8 cellular contexts compared by ENCODE assay signal in genomic region chr20:58237318-58238182, GRCh38. TPM values are rescaled to one million over a fixed set of nuclear protein-coding genes. Genes with fewer than 3 reads are reported as not detected.
A peak's percentile ranks its signal among the peaks of the same experiment; 100 is the strongest.
DNase-seq lines count a peak whose midpoint lies in the region; ATAC-seq and TF ChIP-seq lines count a peak whose summit lies in the region.

No MANE protein-coding gene starts in this region.

- H3K9me3 Mint-ChIP-seq in CD4-positive, alpha-beta memory T cell: no peaks in the 10 kb centered on the region
- no peaks in the 10 kb centered on the region for H3K9me3 Mint-ChIP-seq in chondrocyte (ENCODE audit: low read depth)

- peaks cover 5% of the 10 kb centered on the region for H3K4me1 ChIP-seq in CD4-positive, alpha-beta memory T cell (ENCODE audit: insufficient read depth, low read length)
- H3K4me1 ChIP-seq in NT2/D1 (ENCODE audit: insufficient read depth, insufficient read length) (no peaks in the 10 kb centered on the region), neuronal stem cell (ENCODE audit: control insufficient read depth in 2 of 2, insufficient read depth in 1 of 2, low read depth in 1 of 2, low read length in 2 of 2) (peaks cover 0 to 3% of the 10 kb centered on the region in 2 donors), mucosa of descending colon (ENCODE audit: low read depth) (peaks cover 3% of the 10 kb centered on the region)

- POLR2A ChIA-PET in CD4-positive, alpha-beta memory T cell (lab: Charles Lee; ENCODE audit: partially characterized antibody): interaction anchor here (1.2 to 1.4 kb wide), 2 partner anchors 69 to 617 kb away, joined by 3 to 6 read pairs; partner anchors contain the start of gene ZBP1

- H3K4me3 ChIP-seq in CD4-positive, alpha-beta memory T cell (ENCODE audit: low read length in 2 of 2): no peak overlapping the region
- H3K4me3 ChIP-seq in NT2/D1 (ENCODE audit: insufficient read length, low read depth) (no peak overlapping the region), neuronal stem cell (ENCODE audit: low read length in 2 of 2) (no peak overlapping the region), mucosa of descending colon (no peak overlapping the region)

- H2BK15ac ChIP-seq in neuronal stem cell (ENCODE audit: low read length): no peak overlapping the region

- H2BK120ac ChIP-seq in neuronal stem cell (ENCODE audit: low read depth, low read length): no peak overlapping the region

- H3K4me1 Mint-ChIP-seq in CD4-positive, alpha-beta memory T cell: peaks cover 3 to 18% (median 11%) of the 10 kb centered on the region in 4 donors
- H3K4me1 Mint-ChIP-seq in chondrocyte (ENCODE audit: low read depth): peaks cover 23% of the 10 kb centered on the region

- ATAC-seq in mucosa of descending colon (no peak), HG02763 (IDR thresholded peaks at IDR 0.05; ENCODE audit: unreplicated experiment) (no peak), HG03108 (IDR thresholded peaks at IDR 0.05; ENCODE audit: unreplicated experiment) (no peak)

- H3K36me3 Mint-ChIP-seq in CD4-positive, alpha-beta memory T cell: peaks cover 3 to 5% of the 10 kb centered on the region in 2 donors
- peaks cover 9% of the 10 kb centered on the region for H3K36me3 Mint-ChIP-seq in chondrocyte (ENCODE audit: low read depth)

- no peak overlapping the region for H2AK5ac ChIP-seq in neuronal stem cell (ENCODE audit: low read depth, low read length)

- no peak overlapping the region for H2BK5ac ChIP-seq in neuronal stem cell (ENCODE audit: low read length)

- no peak overlapping the region for H4K8ac ChIP-seq in neuronal stem cell (ENCODE audit: low read depth, low read length)

- no peak overlapping the region for H4K91ac ChIP-seq in neuronal stem cell (ENCODE audit: low read depth, low read length, poor library complexity)

- no peak overlapping the region for H3K14ac ChIP-seq in neuronal stem cell (ENCODE audit: low read length)

- no peak overlapping the region for H3K23ac ChIP-seq in neuronal stem cell (ENCODE audit: low read depth, low read length, poor library complexity)

- H3K4me3 Mint-ChIP-seq in CD4-positive, alpha-beta memory T cell: peak overlapping the region; percentile 86 to 93 (median 92)
- H3K4me3 Mint-ChIP-seq in chondrocyte (ENCODE audit: unreplicated experiment): peak overlapping the region; percentile 77

- no peaks in the 10 kb centered on the region for H3K27me3 ChIP-seq in CD4-positive, alpha-beta memory T cell (ENCODE audit: insufficient read depth, low read length)
- H3K27me3 ChIP-seq in NT2/D1 (ENCODE audit: insufficient read depth, insufficient read length): peaks cover 11% of the 10 kb centered on the region
- peaks cover 0 to 17% (median 3%) of the 10 kb centered on the region in 3 experiments for H3K27me3 ChIP-seq in neuronal stem cell (ENCODE audit: control insufficient read depth in 3 of 3, insufficient read depth in 3 of 3, low read depth in 1 of 3, low read length in 3 of 3)

- no peak overlapping the region for H3K4me2 ChIP-seq in neuronal stem cell (ENCODE audit: insufficient read depth, low read length, poor library complexity, severe bottlenecking)

- WGBS in neuronal stem cell (ENCODE audit: extremely low coverage in 2 of 2, insufficient read length in 2 of 2, insufficient replicate concordance in 1 of 2), 2 donors: no CpG with 5 or more reads among the region's 7 CpGs

- H3K27me3 Mint-ChIP-seq in CD4-positive, alpha-beta memory T cell: no peaks in the 10 kb centered on the region
- no peaks in the 10 kb centered on the region for H3K27me3 Mint-ChIP-seq in chondrocyte (ENCODE audit: low read depth)

- H3K9ac ChIP-seq in NT2/D1 (ENCODE audit: insufficient read length, low read depth): peak overlapping the region; percentile 13
- H3K9ac ChIP-seq in neuronal stem cell (ENCODE audit: low read depth, low read length, poor library complexity): no peak overlapping the region

- intact Hi-C loops in CD4-positive, alpha-beta memory T cell (cut with micrococcal nuclease): loop anchor here (1.0 to 5.0 kb wide), 6 partner anchors 69 to 615 kb away; partner anchors contain the start of genes GNAS, GNAS-AS1 and VAPB
- intact Hi-C loops in mucosa of descending colon (cut with DNase I, micrococcal nuclease): loop anchor here (5.0 to 10.0 kb wide), 2 partner anchors 210 to 217 kb away; no protein-coding TSS in a partner anchor

- no peaks in the 10 kb centered on the region for H3K36me3 ChIP-seq in CD4-positive, alpha-beta memory T cell (ENCODE audit: insufficient read depth, low read length)
- peaks cover 51% of the 10 kb centered on the region for H3K36me3 ChIP-seq in NT2/D1 (ENCODE audit: insufficient read depth, insufficient read length, low read length)
- peaks cover 0 to 4% of the 10 kb centered on the region in 2 donors for H3K36me3 ChIP-seq in neuronal stem cell (replicated peaks in 1 of 2; ENCODE audit: control insufficient read depth in 2 of 2, insufficient read depth in 2 of 2, low read length in 2 of 2)
- H3K36me3 ChIP-seq in mucosa of descending colon (ENCODE audit: low read depth): no peaks in the 10 kb centered on the region

- H2BK12ac ChIP-seq in neuronal stem cell (ENCODE audit: low read length): no peak overlapping the region

- H3K18ac ChIP-seq in neuronal stem cell (ENCODE audit: low read length): no peak overlapping the region

- H3K4ac ChIP-seq in neuronal stem cell (ENCODE audit: low read length): no peak overlapping the region

- H3K79me1 ChIP-seq in neuronal stem cell (ENCODE audit: low read depth, low read length): no peaks in the 10 kb centered on the region

- peak overlapping the region; percentile 62 for H3K27ac ChIP-seq in CD4-positive, alpha-beta memory T cell (ENCODE audit: low read depth, low read length)
- no peak overlapping the region for H3K27ac ChIP-seq in neuronal stem cell (replicated peaks; ENCODE audit: low read length)

- H2AFZ ChIP-seq in neuronal stem cell (ENCODE audit: low read length): peak overlapping the region; percentile 77

- H3K27ac Mint-ChIP-seq in CD4-positive, alpha-beta memory T cell: peak overlapping the region; percentile 23 to 97 (median 91)
- peak overlapping the region; percentile 81 for H3K27ac Mint-ChIP-seq in chondrocyte (ENCODE audit: unreplicated experiment)

- no peak for DNase-seq in CD4-positive, alpha-beta memory T cell
- DNase-seq in NT2/D1 (ENCODE audit: low read depth, low spot score) (no peak), chondrocyte (ENCODE audit: low spot score) (no peak), neuronal stem cell (ENCODE audit: low spot score) (no peak), NCI-H2171 (lab: John Stamatoyannopoulos, UW) (no peak), mucosa of descending colon (no peak)

- CTCF ChIA-PET in CD4-positive, alpha-beta memory T cell (lab: Charles Lee; ENCODE audit: partially characterized antibody): interaction anchor here (0.5 to 2.8 kb wide), 16 partner anchors 8 to 602 kb away, joined by 3 to 15 read pairs (median 4); partner anchors contain the start of gene STX16

- no peaks in the 10 kb centered on the region for H3K9me3 ChIP-seq in CD4-positive, alpha-beta memory T cell (ENCODE audit: control insufficient read depth in 1 of 2, low read length in 2 of 2)
- H3K9me3 ChIP-seq in NT2/D1 (ENCODE audit: insufficient read depth, low read length) (no peaks in the 10 kb centered on the region), neuronal stem cell (replicated peaks in 1 of 2; ENCODE audit: control insufficient read depth in 2 of 2, insufficient read depth in 1 of 2, low read depth in 1 of 2, low read length in 2 of 2) (no peaks in the 10 kb centered on the region), mucosa of descending colon (no peaks in the 10 kb centered on the region)

- TF ChIP-seq CTCF in chondrocyte (IDR thresholded peaks at IDR 0.05) (no peak), mucosa of descending colon (IDR thresholded peaks at IDR 0.05) (no peak)

RNA-seq across cellular contexts. Expression of gene ANKRD60, which starts 9.1 kb away (rescaled TPM):
- not detected for total RNA-seq in CD4-positive, alpha-beta memory T cell
- polyA plus RNA-seq in CD4-positive, alpha-beta memory T cell: not detected
- total RNA-seq in chondrocyte: not detected in 3 replicates
- polyA plus RNA-seq in neuronal stem cell (2013, experiment 1 of 2): not detected
- polyA plus RNA-seq in neuronal stem cell (2013, experiment 2 of 2): not detected
- not detected for total RNA-seq in mucosa of descending colon
